Comparison of ENCODE assay signal across 8 cellular contexts in genomic region chr9:32551491-32552049, GRCh38. TPM values are rescaled to one million over a fixed set of nuclear protein-coding genes. Genes with fewer than 3 reads are reported as not detected.
DNase-seq lines count a peak whose midpoint lies in the region; ATAC-seq lines count a peak whose summit lies in the region.

No MANE protein-coding gene starts in this region.

- H3K27ac Mint-ChIP-seq in activated naive CD4-positive, alpha-beta T cell treated with anti-CD3 and anti-CD28 coated beads, Interleukin-2, amount 50 U/mL, for 72 hours, result peak overlapping the region; percentile 97 to 100

- DNase-seq in DMS114 treated with DMSO at 0.1 percent for 48 hours (lab: John Stamatoyannopoulos, UW; ENCODE audit: unreplicated experiment) (peak; percentile 48), RPMI8226 (peak; percentile 53), left cardiac atrium (peak; percentile 36), putamen (ENCODE audit: low spot score) (peak; percentile 46), cerebellar cortex (ENCODE audit: low spot score) (no peak)
- DNase-seq in activated naive CD4-positive, alpha-beta T cell treated with anti-CD3 and anti-CD28 coated beads, Interleukin-2, amount 50 U/mL, for 72 hours (ENCODE audit: low spot score in 2 of 2), result peak in 1 of 2 donors; percentile 45

- no peaks in the 10 kb centered on the region for H3K9me3 Mint-ChIP-seq in activated naive CD4-positive, alpha-beta T cell treated with anti-CD3 and anti-CD28 coated beads, Interleukin-2, amount 50 U/mL, for 72 hours

- peak; percentile 12 for ATAC-seq in HG03175 (IDR thresholded peaks at IDR 0.05; ENCODE audit: unreplicated experiment)
- ATAC-seq in activated naive CD4-positive, alpha-beta T cell treated with anti-CD3 and anti-CD28 coated beads, Interleukin-2, amount 50 U/mL, for 72 hours, result peak; percentile 33 to 44
- ATAC-seq in left cardiac atrium, result peak; percentile 3 to 8
- ATAC-seq in GM21526 (IDR thresholded peaks at IDR 0.05; ENCODE audit: low FRiP score, unreplicated experiment), result no peak

- peaks cover 27 to 30% of the 10 kb centered on the region in 2 donors for H3K36me3 Mint-ChIP-seq in activated naive CD4-positive, alpha-beta T cell treated with anti-CD3 and anti-CD28 coated beads, Interleukin-2, amount 50 U/mL, for 72 hours

- intact Hi-C loops in left cardiac atrium (cut with DNase I), result loop anchor here in 1 of 2 donors (2.0 kb wide), 1 partner anchor 21 kb away; the partner anchor contains the start of gene NDUFB6

RNA-seq across cellular contexts. Expression of gene SMIM27, which starts 0.6 kb away (rescaled TPM):
- 10 to 100 TPM; 15.3 to 19.5 TPM for total RNA-seq in activated naive CD4-positive, alpha-beta T cell treated with anti-CD3 and anti-CD28 coated beads, Interleukin-2, amount 50 U/mL, for 72 hours
- total RNA-seq in left cardiac atrium, result 10 to 100 TPM; 15.1 to 17.9 TPM

RNA-seq across cellular contexts. Expression of gene TOPORS, which starts 0.8 kb away (rescaled TPM):
- total RNA-seq in activated naive CD4-positive, alpha-beta T cell treated with anti-CD3 and anti-CD28 coated beads, Interleukin-2, amount 50 U/mL, for 72 hours, result 10 to 100 TPM; 14.1 to 20.9 TPM
- total RNA-seq in left cardiac atrium, result 1 to 10 TPM; 8.5 to 9.5 TPM

RNA-seq across cellular contexts. Expression of gene NDUFB6, which starts 21.4 kb away (rescaled TPM):
- 10 to 100 TPM; 42.9 to 83.9 TPM for total RNA-seq in activated naive CD4-positive, alpha-beta T cell treated with anti-CD3 and anti-CD28 coated beads, Interleukin-2, amount 50 U/mL, for 72 hours
- total RNA-seq in left cardiac atrium, result 100 to 1,000 TPM; 113 to 127 TPM

RNA-seq across cellular contexts. Expression of gene RIGI, which starts 25.6 kb away (rescaled TPM):
- total RNA-seq in activated naive CD4-positive, alpha-beta T cell treated with anti-CD3 and anti-CD28 coated beads, Interleukin-2, amount 50 U/mL, for 72 hours, result 10 to 100 TPM in 1 of 2 donors, 1 to 10 TPM in 1; 5.8 to 11.4 TPM
- 1 to 10 TPM; 4.1 to 6.6 TPM for total RNA-seq in left cardiac atrium
